Comparison of ENCODE assay signal across 19 cellular contexts in the genomic region with DNA sequence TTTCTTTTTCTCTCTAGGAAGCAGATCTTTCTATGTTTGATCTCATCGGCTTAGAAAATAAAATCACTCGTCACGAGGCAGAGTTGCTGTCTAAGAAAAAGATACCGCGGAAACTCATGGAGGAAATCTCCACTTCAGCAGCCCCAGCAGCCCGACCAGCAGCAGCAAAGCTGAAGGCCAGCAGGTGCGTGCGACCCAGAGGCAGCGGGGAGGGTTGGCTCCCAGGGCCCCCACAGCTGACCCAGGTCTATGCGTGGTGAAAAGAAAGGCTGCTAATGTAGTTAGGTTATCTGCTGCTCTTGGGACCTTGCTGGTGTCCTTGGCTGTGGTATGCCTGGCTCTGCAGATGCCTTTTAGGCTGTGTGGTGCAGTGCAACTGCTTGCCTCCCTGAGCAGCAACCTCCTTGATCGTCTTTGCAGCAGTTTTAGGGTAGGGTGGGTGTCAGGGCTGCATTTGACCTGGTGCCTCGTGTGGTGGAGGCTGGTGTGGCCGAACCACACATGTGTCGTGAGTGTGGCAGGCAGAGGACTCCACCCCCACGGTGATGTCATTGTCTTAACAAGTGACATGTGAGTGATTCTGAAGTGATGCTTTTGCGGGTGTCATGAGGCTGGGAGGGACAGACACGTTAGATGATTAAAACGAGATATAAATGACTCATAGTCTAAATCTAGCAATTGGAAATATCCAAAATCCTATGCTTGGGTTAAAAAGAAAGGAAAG.
DNase-seq lines count a peak whose midpoint lies in the region; ATAC-seq and TF ChIP-seq lines count a peak whose summit lies in the region.
"Had no signal": no experiment of that assay in that cellular context is flagged by ENCODE, and none has a peak within 500 bp of the region (broad histone marks: within the 10 kb centered on the region; RNA-seq: fewer than 3 reads in every experiment).

No MANE protein-coding gene starts in this region.

- intact Hi-C loops in activated CD4-positive, alpha-beta T cell treated with anti-CD3 and anti-CD28 coated beads for 36 hours (cut with DNase I, micrococcal nuclease) = no loop called here
- intact Hi-C loops in HCT116 (cut with micrococcal nuclease) = no loop called here

- H3K4me1 ChIP-seq in HCT116 (ENCODE audit: control insufficient read depth in 1 of 2, insufficient read depth in 2 of 2, low read length in 2 of 2) = no peaks in the 10 kb centered on the region

- no peak for TF ChIP-seq CTCF in HCT116 (IDR thresholded peaks at IDR 0.05 in 2 of 3, conservative IDR thresholded peaks at IDR 0.05 in 1 of 3; ENCODE audit: borderline replicate concordance in 1 of 3, insufficient read depth in 1 of 3, low read depth in 2 of 3, low read length in 2 of 3)
- no peak for TF ChIP-seq CTCF in RWPE1 (conservative IDR thresholded peaks at IDR 0.05; ENCODE audit: low read depth)

- H3K4me2 ChIP-seq in HCT116 (ENCODE audit: low read length) = no peak overlapping the region
- H3K4me2 ChIP-seq: PC-9 had no signal

- RAD21 ChIA-PET in HCT116 (lab: Charles Lee; ENCODE audit: low non-redundant PET in 1 of 2, low total read pairs in 2 of 2, uncharacterized antibody in 2 of 2, unreplicated experiment in 2 of 2) = no interaction called here

- no peak overlapping the region for H2AFZ ChIP-seq in HCT116 (ENCODE audit: low read depth, low read length, poor library complexity, severe bottlenecking)
- H2AFZ ChIP-seq: PC-9 had no signal

- no peak for TF ChIP-seq POLR2A in HCT116 (IDR thresholded peaks at IDR 0.05; ENCODE audit: borderline replicate concordance, extremely low read depth, insufficient read depth, insufficient read length)

- H3K4me3 Mint-ChIP-seq in activated CD4-positive, alpha-beta T cell treated with anti-CD3 and anti-CD28 coated beads for 36 hours = no peak overlapping the region
- H3K4me3 Mint-ChIP-seq in activated naive CD8-positive, alpha-beta T cell treated with anti-CD3 and anti-CD28 coated beads for 36 hours = no peak overlapping the region
- H3K4me3 Mint-ChIP-seq: CD14-positive monocyte, nephron had no signal

- H3K9me2 ChIP-seq in HCT116 (ENCODE audit: insufficient read depth) = no peaks in the 10 kb centered on the region

- no peak for TF ChIP-seq RAD21 in HCT116 (IDR thresholded peaks at IDR 0.05; ENCODE audit: low read depth)

- no peak overlapping the region for H3K27ac Mint-ChIP-seq in activated CD4-positive, alpha-beta T cell treated with anti-CD3 and anti-CD28 coated beads for 36 hours
- peak overlapping the region; percentile 1 for H3K27ac Mint-ChIP-seq in activated naive CD8-positive, alpha-beta T cell treated with anti-CD3 and anti-CD28 coated beads for 36 hours
- H3K27ac Mint-ChIP-seq: nephron had no signal

- no peak overlapping the region for H3K4me3 ChIP-seq in HCT116 (replicated peaks in 1 of 2; ENCODE audit: low read depth in 1 of 2, low read length in 2 of 2)
- H3K4me3 ChIP-seq: PC-9, uterus had no signal

- no peaks in the 10 kb centered on the region for H3K79me2 ChIP-seq in HCT116 (ENCODE audit: insufficient read depth, low read length)

- H3K9me3 Mint-ChIP-seq in activated CD4-positive, alpha-beta T cell treated with anti-CD3 and anti-CD28 coated beads for 36 hours (ENCODE audit: low read depth) = no peaks in the 10 kb centered on the region
- no peaks in the 10 kb centered on the region for H3K9me3 Mint-ChIP-seq in activated naive CD8-positive, alpha-beta T cell treated with anti-CD3 and anti-CD28 coated beads for 36 hours
- H3K9me3 Mint-ChIP-seq: CD14-positive monocyte, nephron had no signal

- CTCF ChIA-PET in activated CD4-positive, alpha-beta T cell treated with anti-CD3 and anti-CD28 coated beads for 36 hours (lab: Charles Lee) = no interaction called here
- CTCF ChIA-PET in HCT116 (lab: Charles Lee) = no interaction called here
- CTCF ChIA-PET in RWPE1 (lab: Yijun Ruan, JAX) = no interaction called here

- no peak overlapping the region for H3K27ac ChIP-seq in HCT116 (ENCODE audit: low read depth, low read length)
- H3K27ac ChIP-seq in RWPE1 = no peak overlapping the region
- H3K27ac ChIP-seq: PC-9, uterus had no signal

- no peaks in the 10 kb centered on the region for H4K20me1 ChIP-seq in HCT116 (ENCODE audit: insufficient read depth)

- no peaks in the 10 kb centered on the region for H3K27me3 ChIP-seq in HCT116 (ENCODE audit: insufficient read depth, low read length)
- H3K27me3 ChIP-seq: uterus had no signal

- peaks cover 44% of the 10 kb centered on the region for H3K36me3 Mint-ChIP-seq in activated CD4-positive, alpha-beta T cell treated with anti-CD3 and anti-CD28 coated beads for 36 hours (ENCODE audit: low read depth)
- peaks cover 16% of the 10 kb centered on the region for H3K36me3 Mint-ChIP-seq in activated naive CD8-positive, alpha-beta T cell treated with anti-CD3 and anti-CD28 coated beads for 36 hours

- DNase-seq in activated CD4-positive, alpha-beta T cell treated with anti-CD3 and anti-CD28 coated beads for 36 hours = peak; percentile 25
- DNase-seq in activated CD4-positive, alpha-beta T cell treated with anti-CD3 and anti-CD28 coated beads, Interleukin-2, amount 50 U/mL, for 48 hours = no peak
- DNase-seq in HCT116 (ENCODE audit: low read depth, low spot score) (no peak), myocyte (ENCODE audit: low read depth) (peak; percentile 52), RWPE1 (ENCODE audit: low spot score) (no peak), DMS153 (lab: John Stamatoyannopoulos, UW) (no peak), Ammon's horn (ENCODE audit: low spot score) (no peak)
- DNase-seq in activated naive CD8-positive, alpha-beta T cell treated with anti-CD3 and anti-CD28 coated beads for 36 hours = no peak
- DNase-seq: activated CD4-positive, CD25-positive, alpha-beta regulatory T cell; DMS79; left cardiac atrium; NCI-H1694; NCI-H82; PC-9; posterior cingulate gyrus; small intestine; uterus had no signal

- POLR2A ChIA-PET in activated CD4-positive, alpha-beta T cell treated with anti-CD3 and anti-CD28 coated beads for 36 hours (lab: Charles Lee) = no interaction called here
- POLR2A ChIA-PET in HCT116 (lab: Charles Lee) = no interaction called here
- POLR2A ChIA-PET in RWPE1 (lab: Yijun Ruan, JAX; ENCODE audit: low non-redundant PET) = no interaction called here

- BruUV-seq in HCT116 (replicated peaks; lab: Mats Ljungman, UMichigan) = no TSS peak

- no peaks in the 10 kb centered on the region for H3K4me1 Mint-ChIP-seq in activated CD4-positive, alpha-beta T cell treated with anti-CD3 and anti-CD28 coated beads for 36 hours
- H3K4me1 Mint-ChIP-seq in activated naive CD8-positive, alpha-beta T cell treated with anti-CD3 and anti-CD28 coated beads for 36 hours = no peaks in the 10 kb centered on the region
- H3K4me1 Mint-ChIP-seq: nephron had no signal

- peaks cover 33 to 43% of the 10 kb centered on the region in 2 experiments; a peak in 3 of 4 replicates for H3K36me3 ChIP-seq in HCT116 (ENCODE audit: control insufficient read depth in 1 of 2, insufficient read depth in 2 of 2, low read length in 2 of 2)
- H3K36me3 ChIP-seq: uterus had no signal

- no peak for ATAC-seq in activated CD4-positive, alpha-beta T cell treated with anti-CD3 and anti-CD28 coated beads for 36 hours
- peak; percentile 52; the same call in 1 of the 2 replicates for ATAC-seq in HCT116
- ATAC-seq: left cardiac atrium had no signal

- H3K9me3 ChIP-seq in HCT116 (ENCODE audit: control insufficient read depth in 1 of 2, insufficient read depth in 1 of 2, low read depth in 1 of 2, low read length in 2 of 2) = no peaks in the 10 kb centered on the region
- H3K9me3 ChIP-seq: uterus had no signal

- H3K27me3 Mint-ChIP-seq in activated CD4-positive, alpha-beta T cell treated with anti-CD3 and anti-CD28 coated beads for 36 hours = no peaks in the 10 kb centered on the region
- no peaks in the 10 kb centered on the region for H3K27me3 Mint-ChIP-seq in activated naive CD8-positive, alpha-beta T cell treated with anti-CD3 and anti-CD28 coated beads for 36 hours

- no peak overlapping the region for H3K9ac ChIP-seq in HCT116 (ENCODE audit: low read length)

TF ChIP-seq in HCT116, 20 proteins besides CTCF, POLR2A, EP300 and RAD21:
- TF ChIP-seq POLR2AphosphoS5 (IDR thresholded peaks at IDR 0.05; ENCODE audit: low read depth, low read length) (no peak), SIN3A (IDR thresholded peaks at IDR 0.05; ENCODE audit: low read depth) (no peak), YY1 (IDR thresholded peaks at IDR 0.05; ENCODE audit: extremely low read depth, insufficient replicate concordance, low read depth, low read length) (no peak), EZH2 (IDR thresholded peaks at IDR 0.05) (no peak)
- TF ChIP-seq, protein P1, sequence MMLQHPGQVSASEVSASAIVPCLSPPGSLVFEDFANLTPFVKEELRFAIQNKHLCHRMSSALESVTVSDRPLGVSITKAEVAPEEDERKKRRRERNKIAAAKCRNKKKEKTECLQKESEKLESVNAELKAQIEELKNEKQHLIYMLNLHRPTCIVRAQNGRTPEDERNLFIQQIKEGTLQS (IDR thresholded peaks at IDR 0.05) = no peak

Comparison
In these comparisons a context has a peak if more than half of its experiments do, and no peak if none do; other contexts are left out.
1. DNase-seq: peak in activated CD4-positive, alpha-beta T cell treated with anti-CD3 and anti-CD28 coated beads for 36 hours (single experiment) and myocyte (single experiment); none in activated CD4-positive, alpha-beta T cell treated with anti-CD3 and anti-CD28 coated beads, Interleukin-2, amount 50 U/mL, for 48 hours (0 of 2), HCT116 (single experiment), activated naive CD8-positive, alpha-beta T cell treated with anti-CD3 and anti-CD28 coated beads for 36 hours (single experiment), RWPE1 (single experiment), DMS153 (single experiment) and Ammon's horn (single experiment).